ENCODE assay signal across 33 cellular contexts in the genomic region with DNA sequence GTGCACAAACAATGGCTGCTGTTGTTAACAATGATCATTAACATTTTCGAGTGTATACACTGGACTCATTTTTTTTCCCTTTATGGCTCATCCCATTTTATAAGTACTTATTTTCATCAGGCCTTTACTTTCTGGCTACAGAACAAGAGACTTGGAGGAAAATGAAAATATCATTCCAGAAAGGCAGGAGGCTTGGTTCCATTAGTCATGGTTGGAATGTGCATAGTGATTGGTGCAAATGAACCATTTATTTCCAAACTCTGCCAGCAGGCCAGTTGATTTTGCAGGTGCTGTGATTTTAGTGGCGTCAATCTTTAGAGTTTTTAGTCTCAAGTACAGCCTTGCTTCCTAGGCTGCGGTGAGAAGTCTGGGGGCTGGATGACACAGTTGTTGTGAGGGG.
DNase-seq lines count a peak whose midpoint lies in the region; ATAC-seq and TF ChIP-seq lines count a peak whose summit lies in the region.
"Had no signal": no experiment of that assay in that cellular context is flagged by ENCODE, and none has a peak within 500 bp of the region (broad histone marks: within the 10 kb centered on the region; RNA-seq: fewer than 3 reads in every experiment).

No MANE protein-coding gene starts in this region.

- no peaks in the 10 kb centered on the region for H3K9me3 Mint-ChIP-seq in nephron progenitor cell
- H3K9me3 Mint-ChIP-seq: activated CD4-positive, alpha-beta T cell treated with anti-CD3 and anti-CD28 coated beads, Interleukin-2, amount 10 ng/mL, durations not matched to agents 7 days and 5 days; CD14-positive monocyte; HFFc6; stimulated activated naive B cell treated with anti-CD40 and anti-IgM and Interleukin-4, amounts not matched to agents 10 μg/mL and 1 μg/mL and 100 μg/mL, for 72 hours; T-helper 2 cell treated with Interferon-gamma antibody and Interleukin-4, amounts not matched to agents 5 μg/mL and 100 μg/mL, for 36 hours had no signal

- H3K27me3 Mint-ChIP-seq in nephron progenitor cell (ENCODE audit: low read depth, poor library complexity), result no peaks in the 10 kb centered on the region
- H3K27me3 Mint-ChIP-seq: activated CD4-positive, alpha-beta T cell treated with anti-CD3 and anti-CD28 coated beads, Interleukin-2, amount 10 ng/mL, durations not matched to agents 7 days and 5 days; stimulated activated naive B cell treated with anti-CD40 and anti-IgM and Interleukin-4, amounts not matched to agents 10 μg/mL and 1 μg/mL and 100 μg/mL, for 72 hours had no signal

- intact Hi-C loops in ascending aorta (cut with DNase I), result no loop called here
- intact Hi-C loops in ovary (cut with DNase I), result no loop called here

- TF ChIP-seq CTCF in ascending aorta (IDR thresholded peaks at IDR 0.05), result no peak
- TF ChIP-seq CTCF in epithelial cell of esophagus (IDR thresholded peaks at IDR 0.05; ENCODE audit: insufficient read depth, low read depth, low read length, missing control alignments), result no peak
- TF ChIP-seq CTCF in nephron progenitor cell (IDR thresholded peaks at IDR 0.05), result no peak
- no peak for TF ChIP-seq CTCF in ovary (IDR thresholded peaks at IDR 0.05)

- peaks cover 95% of the 10 kb centered on the region for H3K36me3 Mint-ChIP-seq in nephron progenitor cell (ENCODE audit: low read depth)

- H3K4me1 Mint-ChIP-seq in nephron progenitor cell, result peaks cover 21% of the 10 kb centered on the region
- H3K4me1 Mint-ChIP-seq: CD14-positive monocyte had no signal

- peak overlapping the region; percentile 90 for H3K27ac Mint-ChIP-seq in nephron progenitor cell
- H3K27ac Mint-ChIP-seq: CD14-positive monocyte, HFFc6 had no signal

- no peak for ATAC-seq in HG02884 (IDR thresholded peaks at IDR 0.05; ENCODE audit: unreplicated experiment)
- ATAC-seq: gastrocnemius medialis; left lobe of liver; Right ventricle myocardium inferior; sciatic nerve; stimulated activated naive B cell treated with anti-CD40 and anti-IgM and Interleukin-4, amounts not matched to agents 10 μg/mL and 1 μg/mL and 100 μg/mL, for 72 hours had no signal

- H3K27me3 ChIP-seq in ascending aorta (no peaks in the 10 kb centered on the region), ovary (no peaks in the 10 kb centered on the region)
- H3K27me3 ChIP-seq: gastrocnemius medialis, suprapubic skin had no signal

- DNase-seq in GM03348 (ENCODE audit: low spot score) (peak; percentile 25), ascending aorta (ENCODE audit: low spot score in 2 of 2) (no peak), epithelial cell of esophagus (ENCODE audit: low read depth) (peak; percentile 23), nephron progenitor cell (no peak), ovary (no peak), NCI-H1105 (lab: John Stamatoyannopoulos, UW) (no peak), NCI-H526 treated with DMSO at 0.1 percent for 48 hours (lab: John Stamatoyannopoulos, UW) (no peak)
- DNase-seq: activated naive CD4-positive, alpha-beta T cell treated with anti-CD3 and anti-CD28 coated beads, Interleukin-2, amount 50 U/mL, for 16 hours; aorta; cerebellar nuclear complex; DND-41; gastrocnemius medialis; GOT3; HFFc6; hypothalamus; mesenchymal stem cell; NCI-H187; NCI-H2171 treated with DMSO at 0.1 percent for 48 hours; NCI-H524 treated with DMSO at 0.1 percent for 48 hours; PC-9; stimulated activated CD4-positive, alpha-beta T cell treated with anti-CD3 and anti-CD28 coated beads, Interleukin-4, amount 100 ng/mL, for 4 hours; stimulated activated naive B cell treated with anti-CD40 and anti-IgM and Interleukin-4, amounts not matched to agents 10 μg/mL and 1 μg/mL and 100 μg/mL, for 72 hours; WERI-Rb-1 had no signal

- no peak overlapping the region for H3K4me3 ChIP-seq in ascending aorta
- H3K4me3 ChIP-seq in epithelial cell of esophagus (ENCODE audit: low read length), result no peak overlapping the region
- no peak overlapping the region for H3K4me3 ChIP-seq in ovary
- H3K4me3 ChIP-seq: gastrocnemius medialis, PC-9, prostate gland, suprapubic skin had no signal

- no peak for TF ChIP-seq EP300 in ovary (IDR thresholded peaks at IDR 0.05)

- H3K4me3 Mint-ChIP-seq in nephron progenitor cell, result no peak overlapping the region
- H3K4me3 Mint-ChIP-seq: activated CD4-positive, alpha-beta T cell treated with anti-CD3 and anti-CD28 coated beads, Interleukin-2, amount 10 ng/mL, durations not matched to agents 7 days and 5 days; CD14-positive monocyte; HFFc6; stimulated activated naive B cell treated with anti-CD40 and anti-IgM and Interleukin-4, amounts not matched to agents 10 μg/mL and 1 μg/mL and 100 μg/mL, for 72 hours; T-helper 2 cell treated with Interferon-gamma antibody and Interleukin-4, amounts not matched to agents 5 μg/mL and 100 μg/mL, for 36 hours had no signal

- peak overlapping the region; percentile 2 to 60 for H3K27ac ChIP-seq in ascending aorta
- no peak overlapping the region for H3K27ac ChIP-seq in ovary
- H3K27ac ChIP-seq: gastrocnemius medialis, HL-60, PC-9, prostate gland, suprapubic skin, WERI-Rb-1 had no signal

- 83 to 90% (median 85%) methylated on average over 3 of the region's 3 CpGs for WGBS in ovary, 3 donors

- H3K36me3 ChIP-seq in ascending aorta, result peaks cover 41 to 64% of the 10 kb centered on the region in 2 donors
- no peaks in the 10 kb centered on the region for H3K36me3 ChIP-seq in ovary
- H3K36me3 ChIP-seq: prostate gland, suprapubic skin, WERI-Rb-1 had no signal

- no peak for TF ChIP-seq POLR2A in ovary (IDR thresholded peaks at IDR 0.05)

- H3K9me3 ChIP-seq in ascending aorta (no peaks in the 10 kb centered on the region), ovary (no peaks in the 10 kb centered on the region)
- H3K9me3 ChIP-seq: gastrocnemius medialis, prostate gland, suprapubic skin had no signal

- peaks cover 0 to 5% of the 10 kb centered on the region in 2 donors for H3K4me1 ChIP-seq in ascending aorta
- H3K4me1 ChIP-seq in ovary (ENCODE audit: insufficient read depth), result no peaks in the 10 kb centered on the region
- H3K4me1 ChIP-seq: gastrocnemius medialis, prostate gland, suprapubic skin had no signal

Comparison
In these comparisons a context has a peak if more than half of its experiments do, and no peak if none do; other contexts are left out.
1. DNase-seq: peak in GM03348 (single experiment) and epithelial cell of esophagus (single experiment); none in ascending aorta (0 of 2), nephron progenitor cell (single experiment), ovary (0 of 5), NCI-H1105 (single experiment) and NCI-H526 treated with DMSO at 0.1 percent for 48 hours (single experiment).
2. H3K27ac ChIP-seq: peak in ascending aorta (2 of 2); none in ovary (0 of 2).